ENCODE assay signal across 1 cellular context in the genomic region with DNA sequence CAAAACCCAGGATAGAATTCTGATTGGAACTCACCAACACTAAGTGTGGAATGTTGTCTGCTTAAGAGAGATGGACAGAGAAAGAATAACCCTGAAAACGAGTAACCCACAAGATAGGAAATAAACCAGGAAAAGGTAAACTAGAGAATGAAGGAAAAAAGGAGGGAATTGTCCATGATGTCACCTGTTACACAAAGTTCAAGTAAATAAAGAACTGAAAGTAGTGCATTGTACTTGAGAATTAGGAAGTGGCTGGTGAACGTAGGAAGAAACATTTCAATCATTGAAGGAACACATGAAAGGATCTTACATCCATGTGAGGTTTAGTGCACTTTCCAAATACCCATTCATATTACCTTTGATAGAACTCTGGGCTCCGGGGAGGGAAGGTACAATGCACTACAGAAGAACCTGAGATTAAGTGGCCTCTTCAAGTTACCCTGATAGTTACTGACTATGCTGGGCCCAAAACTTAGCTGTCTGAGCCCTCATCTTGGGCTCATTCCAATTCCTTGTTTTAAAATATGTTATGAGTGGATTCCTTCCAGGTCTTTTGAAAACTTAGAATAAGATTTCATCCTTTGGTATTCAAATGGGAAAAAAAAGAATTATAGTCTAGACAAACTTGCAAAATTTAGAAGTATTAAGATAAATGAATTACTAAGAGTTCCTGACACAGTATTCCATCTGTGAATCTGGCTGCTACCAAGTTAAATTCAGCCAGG.
A peak's percentile ranks its signal among the peaks of the same experiment; 100 is the strongest.
TF ChIP-seq lines count a peak whose summit lies in the region.

No MANE protein-coding gene starts in this region.

TF ChIP-seq in HepG2, 621 proteins besides CTCF, POLR2A, EP300 and RAD21 (continues in another document):
- TF ChIP-seq ZBTB8A (CRISPR knock-in tag; IDR thresholded peaks at IDR 0.05; ENCODE audit: borderline replicate concordance, low read depth) (no peak), FOXK2 (IDR thresholded peaks at IDR 0.05) (0 out of 2 replicates have a peak, but pooled peaks have one; percentile 21), ATF7 (IDR thresholded peaks at IDR 0.05) (peak; percentile 84), ATF7 (CRISPR knock-in tag; IDR thresholded peaks at IDR 0.05) (no peak; the same call in 1 of the 2 replicates), FOXA1 (IDR thresholded peaks at IDR 0.05) (no peak), FOXA1 (CRISPR knock-in tag; IDR thresholded peaks at IDR 0.05) (peak; percentile 78), STAT5B (CRISPR knock-in tag; IDR thresholded peaks at IDR 0.05) (no peak), ZNF598 (CRISPR knock-in tag; IDR thresholded peaks at IDR 0.05; ENCODE audit: borderline replicate concordance) (no peak), FOXJ3 (CRISPR knock-in tag; IDR thresholded peaks at IDR 0.05; ENCODE audit: borderline replicate concordance) (no peak), ZNF883 (CRISPR knock-in tag; IDR thresholded peaks at IDR 0.05; ENCODE audit: not compliant biosample characterization) (no peak), ZNF546 (CRISPR knock-in tag; conservative IDR thresholded peaks at IDR 0.05) (no peak), ZFP41 (CRISPR knock-in tag; IDR thresholded peaks at IDR 0.05; ENCODE audit: borderline replicate concordance) (no peak), ZFP36L2 (CRISPR knock-in tag; IDR thresholded peaks at IDR 0.05) (no peak), TCF12 (IDR thresholded peaks at IDR 0.05) (no peak), TCF12 (CRISPR knock-in tag; IDR thresholded peaks at IDR 0.05) (no peak), ISL2 (CRISPR knock-in tag; IDR thresholded peaks at IDR 0.05) (no peak), ZBTB38 (CRISPR knock-in tag; IDR thresholded peaks at IDR 0.05) (no peak), FOXA3 (CRISPR knock-in tag; IDR thresholded peaks at IDR 0.05) (peak; percentile 70), KDM6A (CRISPR knock-in tag; IDR thresholded peaks at IDR 0.05; ENCODE audit: low read depth) (no peak), ZNF326 (CRISPR knock-in tag; IDR thresholded peaks at IDR 0.05; ENCODE audit: borderline replicate concordance) (no peak), CBX2 (IDR thresholded peaks at IDR 0.05; ENCODE audit: low read depth, low read length) (no peak), CBX2 (CRISPR knock-in tag; IDR thresholded peaks at IDR 0.05; ENCODE audit: low read depth) (0 out of 2 replicates have a peak, but pooled peaks have one; percentile 44), ZNF781 (CRISPR knock-in tag; IDR thresholded peaks at IDR 0.05; ENCODE audit: borderline replicate concordance, not compliant biosample characterization) (no peak), ZBTB1 (CRISPR knock-in tag; IDR thresholded peaks at IDR 0.05; ENCODE audit: borderline replicate concordance) (no peak), ZNF354B (CRISPR knock-in tag; IDR thresholded peaks at IDR 0.05) (no peak), ZNF792 (CRISPR knock-in tag; IDR thresholded peaks at IDR 0.05) (no peak), PTBP1 (IDR thresholded peaks at IDR 0.05; ENCODE audit: low read depth, low read length, poor library complexity, severe bottlenecking) (no peak), CREB1 (IDR thresholded peaks at IDR 0.05) (no peak), CREB1 (CRISPR knock-in tag; IDR thresholded peaks at IDR 0.05) (peak; percentile 17; the same call in 1 of the 2 replicates), NFYC (CRISPR knock-in tag; IDR thresholded peaks at IDR 0.05) (no peak)
- TF ChIP-seq, protein P1, sequence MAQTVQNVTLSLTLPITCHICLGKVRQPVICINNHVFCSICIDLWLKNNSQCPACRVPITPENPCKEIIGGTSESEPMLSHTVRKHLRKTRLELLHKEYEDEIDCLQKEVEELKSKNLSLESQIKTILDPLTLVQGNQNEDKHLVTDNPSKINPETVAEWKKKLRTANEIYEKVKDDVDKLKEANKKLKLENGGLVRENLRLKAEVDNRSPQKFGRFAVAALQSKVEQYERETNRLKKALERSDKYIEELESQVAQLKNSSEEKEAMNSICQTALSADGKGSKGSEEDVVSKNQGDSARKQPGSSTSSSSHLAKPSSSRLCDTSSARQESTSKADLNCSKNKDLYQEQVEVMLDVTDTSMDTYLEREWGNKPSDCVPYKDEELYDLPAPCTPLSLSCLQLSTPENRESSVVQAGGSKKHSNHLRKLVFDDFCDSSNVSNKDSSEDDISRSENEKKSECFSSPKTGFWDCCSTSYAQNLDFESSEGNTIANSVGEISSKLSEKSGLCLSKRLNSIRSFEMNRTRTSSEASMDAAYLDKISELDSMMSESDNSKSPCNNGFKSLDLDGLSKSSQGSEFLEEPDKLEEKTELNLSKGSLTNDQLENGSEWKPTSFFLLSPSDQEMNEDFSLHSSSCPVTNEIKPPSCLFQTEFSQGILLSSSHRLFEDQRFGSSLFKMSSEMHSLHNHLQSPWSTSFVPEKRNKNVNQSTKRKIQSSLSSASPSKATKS (CRISPR knock-in tag; IDR thresholded peaks at IDR 0.05) = no peak
- TF ChIP-seq, protein P2, sequence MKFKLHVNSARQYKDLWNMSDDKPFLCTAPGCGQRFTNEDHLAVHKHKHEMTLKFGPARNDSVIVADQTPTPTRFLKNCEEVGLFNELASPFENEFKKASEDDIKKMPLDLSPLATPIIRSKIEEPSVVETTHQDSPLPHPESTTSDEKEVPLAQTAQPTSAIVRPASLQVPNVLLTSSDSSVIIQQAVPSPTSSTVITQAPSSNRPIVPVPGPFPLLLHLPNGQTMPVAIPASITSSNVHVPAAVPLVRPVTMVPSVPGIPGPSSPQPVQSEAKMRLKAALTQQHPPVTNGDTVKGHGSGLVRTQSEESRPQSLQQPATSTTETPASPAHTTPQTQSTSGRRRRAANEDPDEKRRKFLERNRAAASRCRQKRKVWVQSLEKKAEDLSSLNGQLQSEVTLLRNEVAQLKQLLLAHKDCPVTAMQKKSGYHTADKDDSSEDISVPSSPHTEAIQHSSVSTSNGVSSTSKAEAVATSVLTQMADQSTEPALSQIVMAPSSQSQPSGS (CRISPR knock-in tag; IDR thresholded peaks at IDR 0.05) = 0 out of 2 replicates have a peak, but pooled peaks have one; percentile 22
- TF ChIP-seq, protein P3, sequence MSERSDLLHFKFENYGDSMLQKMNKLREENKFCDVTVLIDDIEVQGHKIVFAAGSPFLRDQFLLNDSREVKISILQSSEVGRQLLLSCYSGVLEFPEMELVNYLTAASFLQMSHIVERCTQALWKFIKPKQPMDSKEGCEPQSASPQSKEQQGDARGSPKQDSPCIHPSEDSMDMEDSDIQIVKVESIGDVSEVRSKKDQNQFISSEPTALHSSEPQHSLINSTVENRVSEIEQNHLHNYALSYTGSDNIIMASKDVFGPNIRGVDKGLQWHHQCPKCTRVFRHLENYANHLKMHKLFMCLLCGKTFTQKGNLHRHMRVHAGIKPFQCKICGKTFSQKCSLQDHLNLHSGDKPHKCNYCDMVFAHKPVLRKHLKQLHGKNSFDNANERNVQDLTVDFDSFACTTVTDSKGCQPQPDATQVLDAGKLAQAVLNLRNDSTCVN (CRISPR knock-in tag; IDR thresholded peaks at IDR 0.05; ENCODE audit: borderline replicate concordance) = no peak
- TF ChIP-seq, protein P4, sequence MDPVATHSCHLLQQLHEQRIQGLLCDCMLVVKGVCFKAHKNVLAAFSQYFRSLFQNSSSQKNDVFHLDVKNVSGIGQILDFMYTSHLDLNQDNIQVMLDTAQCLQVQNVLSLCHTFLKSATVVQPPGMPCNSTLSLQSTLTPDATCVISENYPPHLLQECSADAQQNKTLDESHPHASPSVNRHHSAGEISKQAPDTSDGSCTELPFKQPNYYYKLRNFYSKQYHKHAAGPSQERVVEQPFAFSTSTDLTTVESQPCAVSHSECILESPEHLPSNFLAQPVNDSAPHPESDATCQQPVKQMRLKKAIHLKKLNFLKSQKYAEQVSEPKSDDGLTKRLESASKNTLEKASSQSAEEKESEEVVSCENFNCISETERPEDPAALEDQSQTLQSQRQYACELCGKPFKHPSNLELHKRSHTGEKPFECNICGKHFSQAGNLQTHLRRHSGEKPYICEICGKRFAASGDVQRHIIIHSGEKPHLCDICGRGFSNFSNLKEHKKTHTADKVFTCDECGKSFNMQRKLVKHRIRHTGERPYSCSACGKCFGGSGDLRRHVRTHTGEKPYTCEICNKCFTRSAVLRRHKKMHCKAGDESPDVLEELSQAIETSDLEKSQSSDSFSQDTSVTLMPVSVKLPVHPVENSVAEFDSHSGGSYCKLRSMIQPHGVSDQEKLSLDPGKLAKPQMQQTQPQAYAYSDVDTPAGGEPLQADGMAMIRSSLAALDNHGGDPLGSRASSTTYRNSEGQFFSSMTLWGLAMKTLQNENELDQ (CRISPR knock-in tag; IDR thresholded peaks at IDR 0.05; ENCODE audit: borderline replicate concordance) = no peak
- TF ChIP-seq, protein P5, sequence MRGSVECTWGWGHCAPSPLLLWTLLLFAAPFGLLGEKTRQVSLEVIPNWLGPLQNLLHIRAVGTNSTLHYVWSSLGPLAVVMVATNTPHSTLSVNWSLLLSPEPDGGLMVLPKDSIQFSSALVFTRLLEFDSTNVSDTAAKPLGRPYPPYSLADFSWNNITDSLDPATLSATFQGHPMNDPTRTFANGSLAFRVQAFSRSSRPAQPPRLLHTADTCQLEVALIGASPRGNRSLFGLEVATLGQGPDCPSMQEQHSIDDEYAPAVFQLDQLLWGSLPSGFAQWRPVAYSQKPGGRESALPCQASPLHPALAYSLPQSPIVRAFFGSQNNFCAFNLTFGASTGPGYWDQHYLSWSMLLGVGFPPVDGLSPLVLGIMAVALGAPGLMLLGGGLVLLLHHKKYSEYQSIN (CRISPR knock-in tag; IDR thresholded peaks at IDR 0.05; ENCODE audit: borderline replicate concordance) = no peak
- TF ChIP-seq, protein P6, sequence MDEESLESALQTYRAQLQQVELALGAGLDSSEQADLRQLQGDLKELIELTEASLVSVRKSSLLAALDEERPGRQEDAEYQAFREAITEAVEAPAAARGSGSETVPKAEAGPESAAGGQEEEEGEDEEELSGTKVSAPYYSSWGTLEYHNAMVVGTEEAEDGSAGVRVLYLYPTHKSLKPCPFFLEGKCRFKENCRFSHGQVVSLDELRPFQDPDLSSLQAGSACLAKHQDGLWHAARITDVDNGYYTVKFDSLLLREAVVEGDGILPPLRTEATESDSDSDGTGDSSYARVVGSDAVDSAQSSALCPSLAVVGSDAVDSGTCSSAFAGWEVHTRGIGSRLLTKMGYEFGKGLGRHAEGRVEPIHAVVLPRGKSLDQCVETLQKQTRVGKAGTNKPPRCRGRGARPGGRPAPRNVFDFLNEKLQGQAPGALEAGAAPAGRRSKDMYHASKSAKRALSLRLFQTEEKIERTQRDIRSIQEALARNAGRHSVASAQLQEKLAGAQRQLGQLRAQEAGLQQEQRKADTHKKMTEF (CRISPR knock-in tag; IDR thresholded peaks at IDR 0.05) = no peak
- TF ChIP-seq, protein P7, sequence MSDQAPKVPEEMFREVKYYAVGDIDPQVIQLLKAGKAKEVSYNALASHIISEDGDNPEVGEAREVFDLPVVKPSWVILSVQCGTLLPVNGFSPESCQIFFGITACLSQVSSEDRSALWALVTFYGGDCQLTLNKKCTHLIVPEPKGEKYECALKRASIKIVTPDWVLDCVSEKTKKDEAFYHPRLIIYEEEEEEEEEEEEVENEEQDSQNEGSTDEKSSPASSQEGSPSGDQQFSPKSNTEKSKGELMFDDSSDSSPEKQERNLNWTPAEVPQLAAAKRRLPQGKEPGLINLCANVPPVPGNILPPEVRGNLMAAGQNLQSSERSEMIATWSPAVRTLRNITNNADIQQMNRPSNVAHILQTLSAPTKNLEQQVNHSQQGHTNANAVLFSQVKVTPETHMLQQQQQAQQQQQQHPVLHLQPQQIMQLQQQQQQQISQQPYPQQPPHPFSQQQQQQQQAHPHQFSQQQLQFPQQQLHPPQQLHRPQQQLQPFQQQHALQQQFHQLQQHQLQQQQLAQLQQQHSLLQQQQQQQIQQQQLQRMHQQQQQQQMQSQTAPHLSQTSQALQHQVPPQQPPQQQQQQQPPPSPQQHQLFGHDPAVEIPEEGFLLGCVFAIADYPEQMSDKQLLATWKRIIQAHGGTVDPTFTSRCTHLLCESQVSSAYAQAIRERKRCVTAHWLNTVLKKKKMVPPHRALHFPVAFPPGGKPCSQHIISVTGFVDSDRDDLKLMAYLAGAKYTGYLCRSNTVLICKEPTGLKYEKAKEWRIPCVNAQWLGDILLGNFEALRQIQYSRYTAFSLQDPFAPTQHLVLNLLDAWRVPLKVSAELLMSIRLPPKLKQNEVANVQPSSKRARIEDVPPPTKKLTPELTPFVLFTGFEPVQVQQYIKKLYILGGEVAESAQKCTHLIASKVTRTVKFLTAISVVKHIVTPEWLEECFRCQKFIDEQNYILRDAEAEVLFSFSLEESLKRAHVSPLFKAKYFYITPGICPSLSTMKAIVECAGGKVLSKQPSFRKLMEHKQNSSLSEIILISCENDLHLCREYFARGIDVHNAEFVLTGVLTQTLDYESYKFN (CRISPR knock-in tag; conservative IDR thresholded peaks at IDR 0.05) = 0 out of 2 replicates have a peak, but pooled peaks have one; percentile 31
- TF ChIP-seq, protein P8, sequence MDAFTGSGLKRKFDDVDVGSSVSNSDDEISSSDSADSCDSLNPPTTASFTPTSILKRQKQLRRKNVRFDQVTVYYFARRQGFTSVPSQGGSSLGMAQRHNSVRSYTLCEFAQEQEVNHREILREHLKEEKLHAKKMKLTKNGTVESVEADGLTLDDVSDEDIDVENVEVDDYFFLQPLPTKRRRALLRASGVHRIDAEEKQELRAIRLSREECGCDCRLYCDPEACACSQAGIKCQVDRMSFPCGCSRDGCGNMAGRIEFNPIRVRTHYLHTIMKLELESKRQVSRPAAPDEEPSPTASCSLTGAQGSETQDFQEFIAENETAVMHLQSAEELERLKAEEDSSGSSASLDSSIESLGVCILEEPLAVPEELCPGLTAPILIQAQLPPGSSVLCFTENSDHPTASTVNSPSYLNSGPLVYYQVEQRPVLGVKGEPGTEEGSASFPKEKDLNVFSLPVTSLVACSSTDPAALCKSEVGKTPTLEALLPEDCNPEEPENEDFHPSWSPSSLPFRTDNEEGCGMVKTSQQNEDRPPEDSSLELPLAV (CRISPR knock-in tag; conservative IDR thresholded peaks at IDR 0.05; ENCODE audit: low read depth) = no peak
- TF ChIP-seq, protein P9, sequence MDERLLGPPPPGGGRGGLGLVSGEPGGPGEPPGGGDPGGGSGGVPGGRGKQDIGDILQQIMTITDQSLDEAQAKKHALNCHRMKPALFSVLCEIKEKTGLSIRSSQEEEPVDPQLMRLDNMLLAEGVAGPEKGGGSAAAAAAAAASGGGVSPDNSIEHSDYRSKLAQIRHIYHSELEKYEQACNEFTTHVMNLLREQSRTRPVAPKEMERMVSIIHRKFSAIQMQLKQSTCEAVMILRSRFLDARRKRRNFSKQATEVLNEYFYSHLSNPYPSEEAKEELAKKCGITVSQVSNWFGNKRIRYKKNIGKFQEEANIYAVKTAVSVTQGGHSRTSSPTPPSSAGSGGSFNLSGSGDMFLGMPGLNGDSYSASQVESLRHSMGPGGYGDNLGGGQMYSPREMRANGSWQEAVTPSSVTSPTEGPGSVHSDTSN (CRISPR knock-in tag; IDR thresholded peaks at IDR 0.05) = no peak
- TF ChIP-seq, protein P10, sequence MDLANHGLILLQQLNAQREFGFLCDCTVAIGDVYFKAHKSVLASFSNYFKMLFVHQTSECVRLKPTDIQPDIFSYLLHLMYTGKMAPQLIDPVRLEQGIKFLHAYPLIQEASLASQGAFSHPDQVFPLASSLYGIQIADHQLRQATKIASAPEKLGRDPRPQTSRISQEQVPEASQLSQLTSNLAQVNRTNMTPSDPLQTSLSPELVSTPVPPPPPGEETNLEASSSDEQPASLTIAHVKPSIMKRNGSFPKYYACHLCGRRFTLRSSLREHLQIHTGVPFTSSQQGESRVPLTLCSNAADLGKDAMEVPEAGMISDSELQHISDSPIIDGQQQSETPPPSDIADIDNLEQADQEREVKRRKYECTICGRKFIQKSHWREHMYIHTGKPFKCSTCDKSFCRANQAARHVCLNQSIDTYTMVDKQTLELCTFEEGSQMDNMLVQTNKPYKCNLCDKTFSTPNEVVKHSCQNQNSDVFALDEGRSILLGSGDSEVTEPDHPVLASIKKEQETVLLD (CRISPR knock-in tag; IDR thresholded peaks at IDR 0.05; ENCODE audit: low read depth) = no peak
